In the genomic region with DNA sequence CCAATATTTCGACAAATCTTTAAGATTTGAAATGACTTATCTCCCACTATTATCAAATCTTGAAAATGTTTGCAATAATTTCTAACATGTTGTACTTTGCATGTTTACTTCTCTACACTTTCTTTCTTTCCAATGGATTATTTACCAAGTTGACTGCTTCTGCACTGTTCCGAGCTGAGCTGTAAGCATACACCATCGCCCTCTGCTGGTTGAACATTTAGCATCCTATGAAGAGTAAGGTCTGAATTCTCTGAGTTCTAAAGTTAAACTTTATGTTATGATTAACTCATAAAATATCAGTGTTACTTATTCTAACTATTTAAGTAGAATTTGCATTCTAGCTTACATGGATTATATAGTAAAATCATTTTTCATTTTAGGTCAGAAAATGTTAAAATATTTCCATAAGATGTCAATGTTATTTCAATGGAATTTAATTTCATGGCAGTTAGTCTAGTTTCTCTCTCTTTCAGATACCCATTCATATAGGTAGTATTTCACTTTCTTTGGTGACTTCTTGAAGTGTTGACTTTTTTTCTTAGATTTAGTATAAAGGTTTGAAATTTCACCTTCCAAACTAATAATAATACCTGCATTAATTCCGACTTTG, we compare ENCODE assay signal across 8 cellular contexts.
DNase-seq lines count a peak whose midpoint lies in the region; ATAC-seq and TF ChIP-seq lines count a peak whose summit lies in the region.

No MANE protein-coding gene starts in this region.

- no peaks in the 10 kb centered on the region for H3K9me3 ChIP-seq in tibial artery

- H3K36me3 ChIP-seq in H7 (replicated peaks; ENCODE audit: control insufficient read depth, insufficient read depth, low read length) (no peaks in the 10 kb centered on the region), tibial artery (no peaks in the 10 kb centered on the region)

- peak; percentile 0 for DNase-seq in stimulated activated CD4-positive, alpha-beta T cell treated with anti-CD3 and anti-CD28 coated beads, Interleukin-12 subunit alpha, Interleukin-12 subunit beta, amount 100 ng/mL, for 4 hours
- DNase-seq in stimulated activated CD4-positive, alpha-beta T cell treated with anti-CD3 and anti-CD28 coated beads, Interleukin-4, amount 100 ng/mL, for 1 hour = no peak
- DNase-seq in H7 (peak; percentile 33), LoVo (ENCODE audit: low spot score) (peak; percentile 60), iPS-NIHi11 (ENCODE audit: low spot score) (peak; percentile 55), tibial artery (no peak)
- peak; percentile 48 for DNase-seq in activated CD8-positive, alpha-beta T cell treated with anti-CD3 and anti-CD28 coated beads for 36 hours
- no peak for DNase-seq in activated T-cell treated with anti-CD3 and anti-CD28 coated beads, Interleukin-2, amount 50 U/mL, for 1 hour

- no peak overlapping the region for H3K4me3 Mint-ChIP-seq in activated CD8-positive, alpha-beta T cell treated with anti-CD3 and anti-CD28 coated beads for 36 hours

- POLR2A ChIA-PET in activated CD8-positive, alpha-beta T cell treated with anti-CD3 and anti-CD28 coated beads for 36 hours (lab: Charles Lee) = no interaction called here

- no peaks in the 10 kb centered on the region for H3K27me3 Mint-ChIP-seq in activated CD8-positive, alpha-beta T cell treated with anti-CD3 and anti-CD28 coated beads for 36 hours

- peaks cover 4% of the 10 kb centered on the region for H3K9me3 Mint-ChIP-seq in activated CD8-positive, alpha-beta T cell treated with anti-CD3 and anti-CD28 coated beads for 36 hours

- no peak overlapping the region for H3K27ac Mint-ChIP-seq in activated CD8-positive, alpha-beta T cell treated with anti-CD3 and anti-CD28 coated beads for 36 hours

- H3K4me3 ChIP-seq in H7 (ENCODE audit: insufficient read depth, low read depth, low read length) = no peak overlapping the region
- no peak overlapping the region for H3K4me3 ChIP-seq in tibial artery

- no peak for ATAC-seq in activated CD8-positive, alpha-beta T cell treated with anti-CD3 and anti-CD28 coated beads for 36 hours

- no peak overlapping the region for H3K27ac ChIP-seq in tibial artery

- no peaks in the 10 kb centered on the region for H3K4me1 Mint-ChIP-seq in activated CD8-positive, alpha-beta T cell treated with anti-CD3 and anti-CD28 coated beads for 36 hours (ENCODE audit: low read depth)

- H3K36me3 Mint-ChIP-seq in activated CD8-positive, alpha-beta T cell treated with anti-CD3 and anti-CD28 coated beads for 36 hours (ENCODE audit: low read depth) = no peaks in the 10 kb centered on the region

- intact Hi-C loops in activated CD8-positive, alpha-beta T cell treated with anti-CD3 and anti-CD28 coated beads for 36 hours (cut with micrococcal nuclease) = no loop called here
- intact Hi-C loops in tibial artery (cut with DNase I; ENCODE audit: low total_unique reads) = no loop called here

- H3K27me3 ChIP-seq in H7 (ENCODE audit: control insufficient read depth, insufficient read depth, low read length) (no peaks in the 10 kb centered on the region), tibial artery (no peaks in the 10 kb centered on the region)

- CTCF ChIA-PET in activated CD8-positive, alpha-beta T cell treated with anti-CD3 and anti-CD28 coated beads for 36 hours (lab: Charles Lee) = interaction anchor here (0.7 to 1.7 kb wide), 4 partner anchors 8 to 529 kb away, joined by 3 to 7 read pairs (median 4); no protein-coding TSS in a partner anchor

- H3K4me1 ChIP-seq in tibial artery = peaks cover 0 to 5% (median 1%) of the 10 kb centered on the region in 4 donors

- peak; percentile 68 for TF ChIP-seq CTCF in activated CD8-positive, alpha-beta T cell treated with anti-CD3 and anti-CD28 coated beads for 36 hours (IDR thresholded peaks at IDR 0.05)
- peak; percentile 36 to 50 for TF ChIP-seq CTCF in tibial artery (IDR thresholded peaks at IDR 0.05)

Comparison
In these comparisons a context has a peak if more than half of its experiments do, and no peak if none do; other contexts are left out.
1. DNase-seq: peak in stimulated activated CD4-positive, alpha-beta T cell treated with anti-CD3 and anti-CD28 coated beads, Interleukin-12 subunit alpha, Interleukin-12 subunit beta, amount 100 ng/mL, for 4 hours (single experiment), H7 (single experiment), LoVo (single experiment), activated CD8-positive, alpha-beta T cell treated with anti-CD3 and anti-CD28 coated beads for 36 hours (single experiment) and iPS-NIHi11 (single experiment); none in stimulated activated CD4-positive, alpha-beta T cell treated with anti-CD3 and anti-CD28 coated beads, Interleukin-4, amount 100 ng/mL, for 1 hour (single experiment), tibial artery (0 of 2) and activated T-cell treated with anti-CD3 and anti-CD28 coated beads, Interleukin-2, amount 50 U/mL, for 1 hour (single experiment).